Comparison of ENCODE assay signal across 27 cellular contexts in genomic region chr7:21782996-21783395, GRCh38.
"Had no signal": no experiment of that assay in that cellular context is flagged by ENCODE, and none has a peak within 500 bp of the region (broad histone marks: within the 10 kb centered on the region; RNA-seq: fewer than 3 reads in every experiment).

No MANE protein-coding gene starts in this region.

- H3K27ac ChIP-seq: ascending aorta, breast epithelium, esophagus muscularis mucosa, foreskin keratinocyte, heart left ventricle, ovary, right atrium auricular region, suprapubic skin, tibial artery, upper lobe of right lung, VCaP had no signal

- H3K4me1 ChIP-seq: ascending aorta, breast epithelium, foreskin keratinocyte, heart left ventricle, right atrium auricular region, suprapubic skin, tibial artery, upper lobe of right lung had no signal

- H3K4me3 ChIP-seq: ascending aorta, breast epithelium, esophagus muscularis mucosa, heart left ventricle, ovary, right atrium auricular region, smooth muscle cell, suprapubic skin, tibial artery, upper lobe of right lung had no signal

- DNase-seq: activated CD4-positive, alpha-beta T cell treated with anti-CD3 and anti-CD28 coated beads for 4 hours; activated CD4-positive, alpha-beta T cell treated with anti-CD3 and anti-CD28 coated beads, Interleukin-2, amount 50 U/mL, for 4 hours; activated CD8-positive, alpha-beta memory T cell treated with anti-CD3 and anti-CD28 coated beads, Interleukin-2, amount 50 U/mL, for 4 hours; activated effector memory CD4-positive, alpha-beta T cell treated with anti-CD3 and anti-CD28 coated beads, Interleukin-2, amount 50 U/mL, for 16 hours; activated naive CD4-positive, alpha-beta T cell treated with anti-CD3 and anti-CD28 coated beads for 36 hours; activated naive CD8-positive, alpha-beta T cell treated with anti-CD3 and anti-CD28 coated beads for 36 hours; activated T-cell treated with anti-CD3 and anti-CD28 coated beads, Interleukin-2, amount 50 U/mL, for 1 hour; central memory CD4-positive, alpha-beta T cell; effector CD4-positive, alpha-beta T cell; foreskin keratinocyte; heart left ventricle; hypothalamus; midbrain; naive thymus-derived CD4-positive, alpha-beta T cell; ovary; stimulated activated CD4-positive, alpha-beta T cell treated with anti-CD3 and anti-CD28 coated beads, Interleukin-15, amount 100 ng/mL, for 24 hours; stimulated activated CD4-positive, alpha-beta T cell treated with anti-CD3 and anti-CD28 coated beads, Interleukin-2, amount 100 ng/mL, for 24 hours; stimulated activated naive CD4-positive, alpha-beta T cell; tibial artery; upper lobe of right lung had no signal

- H3K36me3 ChIP-seq: ascending aorta, breast epithelium, esophagus muscularis mucosa, heart left ventricle, ovary, right atrium auricular region, suprapubic skin, tibial artery, upper lobe of right lung had no signal

- H3K27me3 ChIP-seq: ascending aorta, breast epithelium, esophagus muscularis mucosa, heart left ventricle, ovary, right atrium auricular region, suprapubic skin, tibial artery, upper lobe of right lung had no signal

- H3K9me3 ChIP-seq: ascending aorta, breast epithelium, esophagus muscularis mucosa, heart left ventricle, ovary, right atrium auricular region, suprapubic skin, tibial artery, upper lobe of right lung had no signal
